22 cellular contexts compared by ENCODE assay signal in genomic region chr9:86599565-86599964, GRCh38.
"Had no signal": no experiment of that assay in that cellular context is flagged by ENCODE, and none has a peak within 500 bp of the region (broad histone marks: within the 10 kb centered on the region; RNA-seq: fewer than 3 reads in every experiment).

No MANE protein-coding gene starts in this region.

- DNase-seq: activated CD4-positive, alpha-beta memory T cell treated with anti-CD3 and anti-CD28 coated beads for 36 hours; activated CD4-positive, alpha-beta T cell treated with anti-CD3 and anti-CD28 coated beads, Interleukin-2, amount 10 ng/mL, durations not matched to agents 24 days and 14 days; activated CD4-positive, CD25-positive, alpha-beta regulatory T cell treated with anti-CD3 and anti-CD28 coated beads, Interleukin-2, amount 50 U/mL, for 72 hours; activated CD8-positive, alpha-beta memory T cell treated with anti-CD3 and anti-CD28 coated beads, Interleukin-2, amount 50 U/mL, for 48 hours; activated gamma-delta T cell treated with Interleukin-2 at 50 U/mL for 16 hours; activated naive CD4-positive, alpha-beta T cell treated with anti-CD3 and anti-CD28 coated beads, Interleukin-2, amount 50 U/mL, for 16 hours; activated T-cell treated with anti-CD3 and anti-CD28 coated beads, Interleukin-2, amount 50 U/mL, for 4 hours; amniotic stem cell; brain microvascular endothelial cell; caudate nucleus; foreskin melanocyte; heart right ventricle; left lung; naive B cell; right lobe of liver; stimulated activated CD4-positive, alpha-beta T cell treated with anti-CD3 and anti-CD28 coated beads, Interleukin-2, amount 100 ng/mL, for 48 hours; stimulated activated naive CD8-positive, alpha-beta T cell treated with anti-CD3 and anti-CD28 coated beads, Interleukin-15, Interleukin-2, amounts not matched to agents 100 U/mL and 50 U/mL, for 24 hours; T-helper 2 cell; upper lobe of left lung had no signal

- ATAC-seq: activated T-cell treated with anti-CD3 and anti-CD28 coated beads, Interleukin-2, amount 50 U/mL, for 4 hours; activated T-helper 17 cell treated with anti-CD3 and anti-CD28 coated beads, Interleukin-2, amount 50 U/mL, for 72 hours; esophagus mucosa; left lung; stimulated activated naive CD8-positive, alpha-beta T cell treated with anti-CD3 and anti-CD28 coated beads, Interleukin-15, Interleukin-2, amounts not matched to agents 100 U/mL and 50 U/mL, for 24 hours had no signal

- H3K4me1 ChIP-seq: left lung, right lobe of liver had no signal

- H3K27ac ChIP-seq: brain microvascular endothelial cell, left lung, right lobe of liver, thoracic aorta, upper lobe of left lung had no signal

- H3K36me3 ChIP-seq: brain microvascular endothelial cell, heart right ventricle, left lung, right lobe of liver, thoracic aorta, upper lobe of left lung had no signal

- H3K4me3 ChIP-seq: heart right ventricle, left lung, right lobe of liver, thoracic aorta, upper lobe of left lung had no signal

- H3K9me3 ChIP-seq: left lung, right lobe of liver, thoracic aorta had no signal

- H3K27me3 ChIP-seq: brain microvascular endothelial cell, left lung, right lobe of liver, upper lobe of left lung had no signal
